ENCODE assay signal across 10 cellular contexts in the genomic region with DNA sequence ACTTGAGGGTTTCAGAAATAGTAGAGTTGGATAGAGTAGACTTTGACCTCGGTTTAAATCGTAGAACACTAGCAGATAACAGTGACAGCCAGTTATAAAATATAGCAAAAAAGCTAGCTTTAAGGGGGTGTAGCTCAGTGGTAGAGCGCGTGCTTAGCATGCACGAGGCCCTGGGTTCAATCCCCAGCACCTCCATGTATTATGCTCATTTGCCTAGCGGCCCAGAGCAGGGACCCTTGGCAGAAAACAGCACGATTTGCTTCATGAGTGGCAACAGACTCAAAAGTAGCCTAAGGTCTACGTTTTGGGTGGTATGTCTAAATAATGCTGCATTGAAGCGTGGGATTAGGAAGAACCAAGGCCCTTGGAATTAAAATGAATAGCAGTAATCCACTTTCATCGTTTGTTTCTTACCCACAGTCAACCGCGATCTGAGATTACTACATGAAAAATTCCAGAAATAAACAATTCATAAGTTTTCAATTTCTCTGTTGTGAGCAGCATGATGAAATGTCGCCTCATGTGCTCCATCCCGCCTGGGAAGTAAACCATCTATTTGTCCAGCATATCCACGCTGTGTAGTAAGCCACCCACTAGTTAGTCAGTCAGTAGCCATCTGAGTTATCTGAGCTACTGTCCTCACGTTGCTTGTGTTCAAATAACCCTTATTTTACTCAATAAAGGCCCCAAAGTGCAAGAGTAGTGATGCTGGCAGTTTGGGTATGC.
DNase-seq lines count a peak whose midpoint lies in the region; ATAC-seq and TF ChIP-seq lines count a peak whose summit lies in the region.
"Had no signal": no experiment of that assay in that cellular context is flagged by ENCODE, and none has a peak within 500 bp of the region (broad histone marks: within the 10 kb centered on the region; RNA-seq: fewer than 3 reads in every experiment).

No MANE protein-coding gene starts in this region.

- H3K36me3 Mint-ChIP-seq in endodermal cell (ENCODE audit: low read depth): peaks cover 18% of the 10 kb centered on the region

- H3F3A ChIP-seq in smooth muscle cell (ENCODE audit: low read depth): peaks cover 5% of the 10 kb centered on the region

- peaks cover 25% of the 10 kb centered on the region for H3K9me3 ChIP-seq in endodermal cell (ENCODE audit: control insufficient read depth, low read length)
- H3K9me3 ChIP-seq in smooth muscle cell (replicated peaks; ENCODE audit: low read depth): no peaks in the 10 kb centered on the region
- H3K9me3 ChIP-seq in esophagus squamous epithelium: peaks cover 0 to 25% (median 8%) of the 10 kb centered on the region in 3 donors

- no peaks in the 10 kb centered on the region for H3K79me2 ChIP-seq in smooth muscle cell (ENCODE audit: low read depth)

- peak overlapping the region; percentile 90 for H3K4me2 ChIP-seq in smooth muscle cell
- H3K4me2 ChIP-seq: BLaER1 treated with 17β-estradiol and CSF1 and Interleukin-3, amounts not matched to agents 10 nM and 100 nM had no signal

- H2AFZ ChIP-seq in smooth muscle cell (ENCODE audit: low read depth): peak overlapping the region; percentile 100

- WGBS in endodermal cell (ENCODE audit: insufficient coverage in 1 of 2, insufficient read length in 1 of 2), 2 experiments: 48% methylated on average over 13 to 16 of the region's 16 CpGs
- 36% methylated on average over 16 of the region's 16 CpGs for WGBS in smooth muscle cell (ENCODE audit: low lambda C conversion rate)
- WGBS in esophagus squamous epithelium, 2 donors: 49 to 59% methylated on average over 16 of the region's 16 CpGs

- H3K36me3 ChIP-seq in endodermal cell (ENCODE audit: control insufficient read depth, insufficient read depth, low read length) (no peaks in the 10 kb centered on the region), smooth muscle cell (ENCODE audit: low read depth) (no peaks in the 10 kb centered on the region), esophagus squamous epithelium (no peaks in the 10 kb centered on the region)
- H3K36me3 ChIP-seq: BLaER1 treated with 17β-estradiol and CSF1 and Interleukin-3, amounts not matched to agents 10 nM and 100 nM had no signal

- peaks cover 27% of the 10 kb centered on the region for H3K9me3 Mint-ChIP-seq in endodermal cell

- TF ChIP-seq CTCF in endodermal cell (conservative IDR thresholded peaks at IDR 0.05) (no peak), smooth muscle cell (IDR thresholded peaks at IDR 0.05; ENCODE audit: borderline replicate concordance, insufficient read depth, poor library complexity, severe bottlenecking) (no peak), esophagus squamous epithelium (IDR thresholded peaks at IDR 0.05) (no peak)

- intact Hi-C loops in esophagus squamous epithelium (cut with DNase I): no loop called here

- TF ChIP-seq POLR2A in esophagus squamous epithelium (IDR thresholded peaks at IDR 0.05): no peak

- H3K9ac ChIP-seq in endodermal cell (ENCODE audit: extremely low read depth, low read length, poor library complexity, severe bottlenecking) (no peak overlapping the region), smooth muscle cell (ENCODE audit: low read depth) (no peak overlapping the region)
- H3K9ac ChIP-seq: BLaER1 treated with 17β-estradiol and CSF1 and Interleukin-3, amounts not matched to agents 10 nM and 100 nM had no signal

- ATAC-seq in GM18520 (IDR thresholded peaks at IDR 0.05; ENCODE audit: unreplicated experiment): no peak

- peak; percentile 70 for DNase-seq in activated CD8-positive, alpha-beta memory T cell treated with anti-CD3 and anti-CD28 coated beads, Interleukin-2, amount 50 U/mL, for 48 hours
- no peak for DNase-seq in activated CD8-positive, alpha-beta memory T cell treated with anti-CD3 and anti-CD28 coated beads for 24 hours
- DNase-seq in NCI-H446 treated with DMSO at 0.1 percent for 48 hours (lab: John Stamatoyannopoulos, UW) (peak; percentile 21), endodermal cell (peak; percentile 89), smooth muscle cell (lab: John Stamatoyannopoulos, UW; ENCODE audit: unreplicated experiment) (no peak), caudate nucleus (lab: John Stamatoyannopoulos, UW) (no peak), esophagus squamous epithelium (lab: John Stamatoyannopoulos, UW) (no peak)

- H3K4me3 ChIP-seq in endodermal cell (ENCODE audit: low read length) (peak overlapping the region; percentile 96), smooth muscle cell (peak overlapping the region; percentile 66), esophagus squamous epithelium (no peak overlapping the region)
- H3K4me3 ChIP-seq: BLaER1 treated with 17β-estradiol and CSF1 and Interleukin-3, amounts not matched to agents 10 nM and 100 nM had no signal

- H3K4me1 Mint-ChIP-seq in endodermal cell: peaks cover 9% of the 10 kb centered on the region

- H3K4me1 ChIP-seq in endodermal cell (ENCODE audit: control insufficient read depth, insufficient read depth, low read length) (no peaks in the 10 kb centered on the region), smooth muscle cell (ENCODE audit: low read depth) (peaks cover 6% of the 10 kb centered on the region), esophagus squamous epithelium (peaks cover 0 to 12% (median 0%) of the 10 kb centered on the region in 3 donors)
- H3K4me1 ChIP-seq: BLaER1 treated with 17β-estradiol and CSF1 and Interleukin-3, amounts not matched to agents 10 nM and 100 nM had no signal

- H3K27ac ChIP-seq in endodermal cell (ENCODE audit: low read depth, low read length) (no peak overlapping the region), smooth muscle cell (ENCODE audit: low read depth) (no peak overlapping the region), caudate nucleus (ENCODE audit: low read depth, low read length) (no peak overlapping the region), esophagus squamous epithelium (no peak overlapping the region)
- H3K27ac ChIP-seq: BLaER1 treated with 17β-estradiol and CSF1 and Interleukin-3, amounts not matched to agents 10 nM and 100 nM had no signal

- H4K20me1 ChIP-seq in smooth muscle cell (ENCODE audit: low read depth): no peaks in the 10 kb centered on the region
- H4K20me1 ChIP-seq: BLaER1 treated with 17β-estradiol and CSF1 and Interleukin-3, amounts not matched to agents 10 nM and 100 nM had no signal

- H3K27me3 Mint-ChIP-seq in endodermal cell (ENCODE audit: insufficient read depth): peaks cover 3% of the 10 kb centered on the region

- H3K27ac Mint-ChIP-seq in endodermal cell: peak overlapping the region; percentile 70

- no peaks in the 10 kb centered on the region for H3K27me3 ChIP-seq in endodermal cell (ENCODE audit: control insufficient read depth, insufficient read depth, low read length, poor library complexity, severe bottlenecking)
- H3K27me3 ChIP-seq in smooth muscle cell (ENCODE audit: low read depth): no peaks in the 10 kb centered on the region
- peaks cover 0 to 62% (median 5%) of the 10 kb centered on the region in 4 donors for H3K27me3 ChIP-seq in esophagus squamous epithelium

- H3K4me3 Mint-ChIP-seq in endodermal cell: peak overlapping the region; percentile 77
- H3K4me3 Mint-ChIP-seq: IgD-negative memory B cell had no signal

Comparison
In these comparisons a context has a peak if more than half of its experiments do, and no peak if none do; other contexts are left out.
1. DNase-seq: peak in activated CD8-positive, alpha-beta memory T cell treated with anti-CD3 and anti-CD28 coated beads, Interleukin-2, amount 50 U/mL, for 48 hours (single experiment), NCI-H446 treated with DMSO at 0.1 percent for 48 hours (single experiment) and endodermal cell (single experiment); none in activated CD8-positive, alpha-beta memory T cell treated with anti-CD3 and anti-CD28 coated beads for 24 hours (single experiment), smooth muscle cell (single experiment), caudate nucleus (0 of 61) and esophagus squamous epithelium (single experiment).
2. H3K4me3 ChIP-seq: peak in endodermal cell (single experiment) and smooth muscle cell (single experiment); none in esophagus squamous epithelium (0 of 4).